In the genomic region with DNA sequence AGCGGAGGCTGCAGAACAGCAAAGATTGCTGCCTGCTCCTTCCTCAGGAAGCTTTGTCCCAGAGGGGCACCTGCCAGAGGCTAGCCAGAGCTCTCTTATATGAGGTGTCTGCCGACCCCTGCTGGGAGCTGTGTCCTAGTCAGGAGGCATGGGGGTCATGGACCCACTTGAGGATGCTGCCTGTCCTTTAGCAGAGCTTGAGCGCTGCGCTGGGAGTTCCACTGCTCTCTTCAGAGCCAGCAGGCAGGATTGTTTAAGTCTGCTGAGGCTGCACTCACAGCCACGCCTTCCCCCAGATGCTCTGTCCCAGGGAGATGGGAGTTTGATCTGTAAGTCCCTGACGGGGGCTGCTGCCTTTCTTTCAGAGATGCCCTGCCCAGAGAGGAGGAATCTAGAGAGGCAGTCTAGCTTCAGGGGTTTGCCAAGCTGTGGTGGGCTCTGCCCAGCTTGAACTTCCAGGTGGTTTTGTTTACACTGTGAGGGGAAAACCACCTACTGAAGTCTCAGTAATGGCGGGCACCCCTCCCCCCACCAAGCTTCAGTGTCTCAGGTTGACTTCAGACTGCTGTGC, we compare ENCODE assay signal across 9 cellular contexts.
A peak's percentile ranks its signal among the peaks of the same experiment; 100 is the strongest.
DNase-seq lines count a peak whose midpoint lies in the region; ATAC-seq and TF ChIP-seq lines count a peak whose summit lies in the region.
"Had no signal": no experiment of that assay in that cellular context is flagged by ENCODE, and none has a peak within 500 bp of the region (broad histone marks: within the 10 kb centered on the region; RNA-seq: fewer than 3 reads in every experiment).

No MANE protein-coding gene starts in this region.

- H4K20me1 ChIP-seq in MM.1S (ENCODE audit: insufficient read depth, low read length), result peaks cover 14% of the 10 kb centered on the region

- H3K36me3 ChIP-seq in MM.1S (replicated peaks; ENCODE audit: insufficient read depth, low read length), result no peaks in the 10 kb centered on the region

- no peaks in the 10 kb centered on the region for H3K9me3 ChIP-seq in MM.1S (replicated peaks; ENCODE audit: insufficient read depth, low read length)

- DNase-seq in DMS 273 (lab: John Stamatoyannopoulos, UW; ENCODE audit: unreplicated experiment), result peak; percentile 36
- no peak for DNase-seq in DMS 273 treated with DMSO at 0.1 percent for 48 hours (lab: John Stamatoyannopoulos, UW)
- DNase-seq in MM.1S, result peak; percentile 66
- DNase-seq in activated effector memory CD4-positive, alpha-beta T cell treated with Interleukin-2 at 50 U/mL for 16 hours, result peak; percentile 18
- peak; percentile 20 to 41 for DNase-seq in stimulated activated CD8-positive, alpha-beta memory T cell treated with anti-CD3 and anti-CD28 coated beads, Interleukin-2, amount 100 ng/mL, for 48 hours (ENCODE audit: low read depth in 2 of 2)
- no peak for DNase-seq in NCI-H774 (lab: John Stamatoyannopoulos, UW)
- no peak for DNase-seq in NCI-H1436 (lab: John Stamatoyannopoulos, UW)

- no peak overlapping the region for H3K4me3 ChIP-seq in MM.1S (ENCODE audit: low read length)

- no peaks in the 10 kb centered on the region for H3K27me3 ChIP-seq in MM.1S (replicated peaks; ENCODE audit: insufficient read depth, low read length)

- no peaks in the 10 kb centered on the region for H3K9me2 ChIP-seq in MM.1S (replicated peaks; ENCODE audit: insufficient read depth, low read length)

- no peak for ATAC-seq in HG03565 (IDR thresholded peaks at IDR 0.05; ENCODE audit: unreplicated experiment)

- no peak overlapping the region for H3K27ac ChIP-seq in MM.1S (ENCODE audit: low read length)
- H3K27ac ChIP-seq: 22Rv1 had no signal

- H3K79me2 ChIP-seq in MM.1S (ENCODE audit: low read length), result peaks cover 84% of the 10 kb centered on the region

- H3K4me1 ChIP-seq in MM.1S (ENCODE audit: low read length), result peaks cover 18% of the 10 kb centered on the region

- H3K9ac ChIP-seq in MM.1S (ENCODE audit: low read length), result no peak overlapping the region

- H3F3A ChIP-seq in MM.1S (ENCODE audit: insufficient read depth, low read length), result peaks cover 24% of the 10 kb centered on the region

- TF ChIP-seq CTCF in MM.1S (IDR thresholded peaks at IDR 0.05; ENCODE audit: low read length), result no peak

- H3K4me2 ChIP-seq in MM.1S (ENCODE audit: low read depth, low read length), result peak overlapping the region; percentile 32; the same call in 1 of the 2 replicates

- no peak overlapping the region for H2AFZ ChIP-seq in MM.1S (ENCODE audit: low read length)

Comparison
In these comparisons a context has a peak if more than half of its experiments do, and no peak if none do; other contexts are left out.
1. DNase-seq: peak in DMS 273 (single experiment), MM.1S (single experiment), activated effector memory CD4-positive, alpha-beta T cell treated with Interleukin-2 at 50 U/mL for 16 hours (single experiment) and stimulated activated CD8-positive, alpha-beta memory T cell treated with anti-CD3 and anti-CD28 coated beads, Interleukin-2, amount 100 ng/mL, for 48 hours (2 of 2); none in DMS 273 treated with DMSO at 0.1 percent for 48 hours (single experiment), NCI-H774 (single experiment) and NCI-H1436 (single experiment).